ENCODE assay signal across 1 cellular context in genomic region chr17:62701706-62702085, GRCh38.
TF ChIP-seq lines count a peak whose summit lies in the region.

No MANE protein-coding gene starts in this region.

TF ChIP-seq in IMR-90, 13 proteins besides CTCF, POLR2A, EP300 and RAD21 (continued from another document):
- no peak for TF ChIP-seq ELK1 (IDR thresholded peaks at IDR 0.05; ENCODE audit: borderline replicate concordance, low read depth, low read length)
TF ChIP-seq in IMR-90: peak in this region for 0.
